In the genomic region with DNA sequence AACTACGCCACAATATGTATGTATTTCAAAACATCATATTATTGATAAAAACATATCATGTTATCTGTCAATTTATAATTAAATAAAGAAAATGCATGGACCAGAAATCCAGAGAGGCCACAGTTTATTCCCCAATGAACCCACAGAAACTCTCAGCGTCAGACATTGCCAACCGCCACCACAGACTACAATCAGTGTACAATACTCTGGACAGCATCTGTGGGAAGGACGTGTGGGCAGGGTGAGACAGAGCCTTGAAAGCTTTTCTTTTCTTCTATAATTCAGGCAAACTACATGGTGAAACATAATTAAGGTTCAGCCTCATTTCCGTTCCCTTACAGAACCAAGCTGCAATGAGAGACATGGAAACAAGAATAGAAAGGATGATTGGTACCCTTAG, we compare ENCODE assay signal across 17 cellular contexts.
A peak's percentile ranks its signal among the peaks of the same experiment; 100 is the strongest.
DNase-seq lines count a peak whose midpoint lies in the region; ATAC-seq and TF ChIP-seq lines count a peak whose summit lies in the region.
"Had no signal": no experiment of that assay in that cellular context is flagged by ENCODE, and none has a peak within 500 bp of the region (broad histone marks: within the 10 kb centered on the region; RNA-seq: fewer than 3 reads in every experiment).

No MANE protein-coding gene starts in this region.

- H3F3A ChIP-seq in neural cell (ENCODE audit: insufficient read depth, low read length, poor library complexity, severe bottlenecking) = no peaks in the 10 kb centered on the region

- no peaks in the 10 kb centered on the region for H3K27me3 ChIP-seq in neural cell (ENCODE audit: insufficient read depth, low read depth, low read length)
- H3K27me3 ChIP-seq: BLaER1 treated with 17β-estradiol and CSF1 and Interleukin-3, amounts not matched to agents 10 nM and 100 nM had no signal

- H3K4me2 ChIP-seq in neural cell (ENCODE audit: low read length) = no peak overlapping the region
- H3K4me2 ChIP-seq: A549; BLaER1 treated with 17β-estradiol and CSF1 and Interleukin-3, amounts not matched to agents 10 nM and 100 nM had no signal

- no peak overlapping the region for H3K4me3 ChIP-seq in neural cell (ENCODE audit: low read length)
- H3K4me3 ChIP-seq: A549; BLaER1 treated with 17β-estradiol and CSF1 and Interleukin-3, amounts not matched to agents 10 nM and 100 nM had no signal

- no peak for TF ChIP-seq RAD21 in neural cell (conservative IDR thresholded peaks at IDR 0.05)

- TF ChIP-seq EP300 in neural cell (conservative IDR thresholded peaks at IDR 0.05; ENCODE audit: poor library complexity, severe bottlenecking) = peak; percentile 31

- H3K9ac ChIP-seq in neural cell (ENCODE audit: low read length) = no peak overlapping the region
- H3K9ac ChIP-seq: BLaER1 treated with 17β-estradiol and CSF1 and Interleukin-3, amounts not matched to agents 10 nM and 100 nM had no signal

- H4K20me1 ChIP-seq in neural cell (ENCODE audit: insufficient read depth) = no peaks in the 10 kb centered on the region
- H4K20me1 ChIP-seq: BLaER1 treated with 17β-estradiol and CSF1 and Interleukin-3, amounts not matched to agents 10 nM and 100 nM had no signal

- DNase-seq in astrocyte of the hippocampus (ENCODE audit: low read depth, low spot score) = peak; percentile 29
- peak; percentile 8 for DNase-seq in inferior parietal cortex (ENCODE audit: extremely low spot score)
- no peak for DNase-seq in HT-29 (ENCODE audit: low spot score)
- no peak for DNase-seq in 8988T
- DNase-seq: AML-193; Caco-2; Calu3; CD4-positive, alpha-beta T cell; CD8-positive, alpha-beta T cell; DMS79 treated with DMSO at 0.1 percent for 48 hours; GF-D8 had no signal

- no peaks in the 10 kb centered on the region for H3K9me2 ChIP-seq in neural cell (ENCODE audit: insufficient read depth, low read length)

- H3K79me2 ChIP-seq in neural cell (replicated peaks; ENCODE audit: insufficient read depth, low read length) = no peaks in the 10 kb centered on the region

- ATAC-seq in GM19035 (IDR thresholded peaks at IDR 0.05; ENCODE audit: unreplicated experiment) (no peak), HG03521 (IDR thresholded peaks at IDR 0.05; ENCODE audit: unreplicated experiment) (no peak)
- ATAC-seq: A549; CD8-positive, alpha-beta T cell had no signal

- no peak for TF ChIP-seq CTCF in neural cell (IDR thresholded peaks at IDR 0.05; ENCODE audit: poor library complexity, severe bottlenecking)

- no peak overlapping the region for H2AFZ ChIP-seq in neural cell (ENCODE audit: low read depth, low read length)

- peak overlapping the region; percentile 8 for H3K27ac ChIP-seq in neural cell (ENCODE audit: low read length)
- H3K27ac ChIP-seq: A549; BLaER1 treated with 17β-estradiol and CSF1 and Interleukin-3, amounts not matched to agents 10 nM and 100 nM; C4-2B had no signal

- H3K36me3 ChIP-seq in neural cell (ENCODE audit: insufficient read depth, low read length) = no peaks in the 10 kb centered on the region
- H3K36me3 ChIP-seq: BLaER1 treated with 17β-estradiol and CSF1 and Interleukin-3, amounts not matched to agents 10 nM and 100 nM had no signal

- H3K9me3 ChIP-seq in neural cell (ENCODE audit: low read length) = no peaks in the 10 kb centered on the region
- H3K9me3 ChIP-seq: A549, Caco-2 had no signal

TF ChIP-seq in neural cell, 6 proteins besides CTCF, POLR2A, EP300 and RAD21:
- TF ChIP-seq TAF1 (IDR thresholded peaks at IDR 0.05; ENCODE audit: low read depth) (no peak), POLR2AphosphoS5 (IDR thresholded peaks at IDR 0.05) (no peak), MXI1 (conservative IDR thresholded peaks at IDR 0.05; ENCODE audit: poor library complexity, severe bottlenecking) (no peak), REST (IDR thresholded peaks at IDR 0.05; ENCODE audit: borderline replicate concordance) (no peak), EZH2 (IDR thresholded peaks at IDR 0.05; ENCODE audit: borderline replicate concordance, insufficient read depth, low read length, poor library complexity, severe bottlenecking) (no peak), SMC3 (conservative IDR thresholded peaks at IDR 0.05; ENCODE audit: poor library complexity) (no peak)

Comparison
In these comparisons a context has a peak if more than half of its experiments do, and no peak if none do; other contexts are left out.
1. DNase-seq: peak in astrocyte of the hippocampus (single experiment) and inferior parietal cortex (single experiment); none in HT-29 (single experiment) and 8988T (single experiment).